In genomic region chr5:136060963-136061362, GRCh38 we compare ENCODE assay signal across 29 cellular contexts.
"Had no signal": no experiment of that assay in that cellular context is flagged by ENCODE, and none has a peak within 500 bp of the region (broad histone marks: within the 10 kb centered on the region; RNA-seq: fewer than 3 reads in every experiment).

No MANE protein-coding gene starts in this region.

- H3K4me3 ChIP-seq: esophagus squamous epithelium, pancreas, psoas muscle, sigmoid colon, upper lobe of left lung, vagina had no signal

- H3K4me1 Mint-ChIP-seq: central memory CD8-positive, alpha-beta T cell; stimulated activated memory B cell treated with anti-CD40 and anti-IgM and Interleukin-4, amounts not matched to agents 10 μg/mL and 1 μg/mL and 100 μg/mL, for 72 hours; stimulated activated naive CD8-positive, alpha-beta T cell treated with anti-CD3 and anti-CD28 coated beads, Interleukin-15, amount 100 ng/mL, for 72 hours had no signal

- H3K36me3 Mint-ChIP-seq: activated CD4-positive, alpha-beta memory T cell treated with anti-CD3 and anti-CD28 coated beads for 36 hours; stimulated activated memory B cell treated with anti-CD40 and anti-IgM and Interleukin-4, amounts not matched to agents 10 μg/mL and 1 μg/mL and 100 μg/mL, for 72 hours had no signal

- H3K4me1 ChIP-seq: pancreas, psoas muscle had no signal

- FAIRE-seq: endometrium, keratinocyte, pancreas, small intestine had no signal

- H3K9me3 ChIP-seq: esophagus squamous epithelium, pancreas, psoas muscle, sigmoid colon, upper lobe of left lung, vagina had no signal

- H3K27me3 Mint-ChIP-seq: activated CD4-positive, alpha-beta memory T cell treated with anti-CD3 and anti-CD28 coated beads for 36 hours; activated T-cell treated with anti-CD3 and anti-CD28 coated beads, Interleukin-2, amount 50 U/mL, for 24 hours; central memory CD8-positive, alpha-beta T cell; stimulated activated memory B cell treated with anti-CD40 and anti-IgM and Interleukin-4, amounts not matched to agents 10 μg/mL and 1 μg/mL and 100 μg/mL, for 72 hours; stimulated activated naive CD8-positive, alpha-beta T cell treated with anti-CD3 and anti-CD28 coated beads, Interleukin-15, amount 100 ng/mL, for 72 hours had no signal

- H3K36me3 ChIP-seq: pancreas, vagina had no signal

- H3K27ac Mint-ChIP-seq: activated CD4-positive, alpha-beta memory T cell treated with anti-CD3 and anti-CD28 coated beads for 36 hours; activated T-cell treated with anti-CD3 and anti-CD28 coated beads, Interleukin-2, amount 50 U/mL, for 24 hours; nephron progenitor cell; stimulated activated memory B cell treated with anti-CD40 and anti-IgM and Interleukin-4, amounts not matched to agents 10 μg/mL and 1 μg/mL and 100 μg/mL, for 72 hours had no signal

- H3K4me3 Mint-ChIP-seq: activated CD4-positive, alpha-beta memory T cell treated with anti-CD3 and anti-CD28 coated beads for 36 hours; activated T-cell treated with anti-CD3 and anti-CD28 coated beads, Interleukin-2, amount 50 U/mL, for 24 hours; central memory CD8-positive, alpha-beta T cell; nephron progenitor cell; stimulated activated memory B cell treated with anti-CD40 and anti-IgM and Interleukin-4, amounts not matched to agents 10 μg/mL and 1 μg/mL and 100 μg/mL, for 72 hours; stimulated activated naive CD8-positive, alpha-beta T cell treated with anti-CD3 and anti-CD28 coated beads, Interleukin-15, amount 100 ng/mL, for 72 hours had no signal

- H3K27ac ChIP-seq: epithelial cell of prostate, esophagus squamous epithelium, pancreas, psoas muscle, upper lobe of left lung, vagina had no signal

- ATAC-seq: left cardiac atrium; left ventricle myocardium superior; pancreas; psoas muscle; stimulated activated memory B cell treated with anti-CD40 and anti-IgM and Interleukin-4, amounts not matched to agents 10 μg/mL and 1 μg/mL and 100 μg/mL, for 72 hours; stimulated activated naive CD8-positive, alpha-beta T cell treated with anti-CD3 and anti-CD28 coated beads, Interleukin-15, amount 100 ng/mL, for 72 hours had no signal

- H3K27me3 ChIP-seq: esophagus squamous epithelium, pancreas, sigmoid colon, upper lobe of left lung, vagina had no signal

- DNase-seq: activated CD4-positive, alpha-beta memory T cell treated with anti-CD3 and anti-CD28 coated beads for 36 hours; activated CD4-positive, alpha-beta T cell treated with anti-CD3 and anti-CD28 coated beads for 4 hours; activated CD8-positive, alpha-beta memory T cell treated with anti-CD3 and anti-CD28 coated beads, Interleukin-2, amount 50 U/mL, for 48 hours; activated gamma-delta T cell treated with Interleukin-2 at 50 U/mL for 16 hours; activated naive CD4-positive, alpha-beta T cell treated with anti-CD3 and anti-CD28 coated beads, Interleukin-2, amount 50 U/mL, for 16 hours; activated T-cell treated with anti-CD3 and anti-CD28 coated beads, Interleukin-2, amount 50 U/mL, for 24 hours; amniotic stem cell; effector CD8-positive, alpha-beta T cell; esophagus squamous epithelium; foreskin melanocyte; left cardiac atrium; left ventricle myocardium superior; nephron progenitor cell; pancreas; psoas muscle; sigmoid colon; small intestine; stimulated activated CD4-positive, alpha-beta T cell treated with anti-CD3 and anti-CD28 coated beads, Interleukin-1b, Interleukin-23, amount 100 ng/mL, for 48 hours; stimulated activated CD4-positive, alpha-beta T cell treated with anti-CD3 and anti-CD28 coated beads, Interleukin-4, amount 100 ng/mL, for 4 hours; stimulated activated CD8-positive, alpha-beta memory T cell treated with anti-CD3 and anti-CD28 coated beads, Interleukin-4, amount 100 ng/mL, for 48 hours; stimulated activated naive CD8-positive, alpha-beta T cell treated with anti-CD3 and anti-CD28 coated beads, Interleukin-15, amount 100 ng/mL, for 72 hours; substantia nigra had no signal

- H3K9me3 Mint-ChIP-seq: activated CD4-positive, alpha-beta memory T cell treated with anti-CD3 and anti-CD28 coated beads for 36 hours; activated T-cell treated with anti-CD3 and anti-CD28 coated beads, Interleukin-2, amount 50 U/mL, for 24 hours; central memory CD8-positive, alpha-beta T cell; nephron progenitor cell; stimulated activated memory B cell treated with anti-CD40 and anti-IgM and Interleukin-4, amounts not matched to agents 10 μg/mL and 1 μg/mL and 100 μg/mL, for 72 hours; stimulated activated naive CD8-positive, alpha-beta T cell treated with anti-CD3 and anti-CD28 coated beads, Interleukin-15, amount 100 ng/mL, for 72 hours had no signal
